Comparison of ENCODE assay signal across 26 cellular contexts in the genomic region with DNA sequence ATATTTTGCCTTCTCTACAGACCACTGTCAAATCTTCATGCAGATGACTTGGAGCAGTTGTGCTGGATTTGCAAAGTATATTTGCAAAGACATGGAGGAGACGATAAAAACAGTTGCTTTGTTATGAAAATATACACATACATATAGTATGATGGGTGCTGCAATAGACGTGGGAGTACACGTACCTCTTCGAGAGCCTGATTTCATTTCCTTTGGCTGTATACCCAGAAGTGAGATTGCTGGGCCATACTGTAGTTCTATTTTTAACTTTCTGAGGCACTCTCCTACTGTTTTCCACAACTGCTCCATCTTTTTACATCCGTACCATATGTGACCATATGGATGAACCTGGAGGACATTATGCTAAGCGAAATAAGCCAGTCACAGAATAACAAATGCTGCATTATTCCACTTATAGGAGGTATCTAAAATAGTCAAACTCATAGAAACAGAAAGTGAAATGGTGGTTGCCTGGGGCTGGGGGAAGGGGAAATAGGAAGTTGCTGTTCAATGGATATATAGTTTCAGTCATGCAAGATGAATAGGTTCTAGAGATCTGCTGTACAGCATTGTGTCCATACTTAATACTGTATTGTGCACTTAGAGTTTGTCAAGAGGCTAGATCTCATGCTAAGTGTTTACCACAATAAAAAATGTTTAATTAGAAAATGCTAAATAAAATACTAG.
A peak's percentile ranks its signal among the peaks of the same experiment; 100 is the strongest.
DNase-seq lines count a peak whose midpoint lies in the region; ATAC-seq and TF ChIP-seq lines count a peak whose summit lies in the region.
"Had no signal": no experiment of that assay in that cellular context is flagged by ENCODE, and none has a peak within 500 bp of the region (broad histone marks: within the 10 kb centered on the region; RNA-seq: fewer than 3 reads in every experiment).

No MANE protein-coding gene starts in this region.

- H3K4me3 ChIP-seq in fibroblast of pulmonary artery (replicated peaks; ENCODE audit: low read depth, low read length), result no peak overlapping the region
- H3K4me3 ChIP-seq: cardiac muscle cell, hepatocyte, spleen, transverse colon had no signal

- TF ChIP-seq CTCF in fibroblast of pulmonary artery (IDR thresholded peaks at IDR 0.05; ENCODE audit: low read length, missing control alignments) (no peak), GM20000 (IDR thresholded peaks at IDR 0.05; ENCODE audit: extremely low read depth, missing control alignments) (no peak)

- peak; percentile 70 for DNase-seq in DMS 273 treated with DMSO at 0.1 percent for 48 hours (lab: John Stamatoyannopoulos, UW)
- DNase-seq in NCI-H524 treated with DMSO at 0.1 percent for 48 hours (lab: John Stamatoyannopoulos, UW), result peak; percentile 49
- DNase-seq in fibroblast of pulmonary artery (ENCODE audit: low read depth), result peak; percentile 85
- DNase-seq in GM20000 (ENCODE audit: low spot score), result no peak
- DNase-seq: activated CD4-positive, alpha-beta T cell treated with anti-CD3 and anti-CD28 coated beads for 36 hours; activated CD8-positive, alpha-beta memory T cell treated with anti-CD3 and anti-CD28 coated beads for 24 hours; activated effector memory CD4-positive, alpha-beta T cell treated with anti-CD3 and anti-CD28 coated beads, Interleukin-2, amount 50 U/mL, for 16 hours; activated naive CD8-positive, alpha-beta T cell treated with anti-CD3 and anti-CD28 coated beads for 36 hours; activated T-cell treated with anti-CD3 and anti-CD28 coated beads, Interleukin-2, amount 50 U/mL, for 1 hour; aorta; cortex of kidney; DMS79 treated with DMSO at 0.1 percent for 48 hours; effector memory CD8-positive, alpha-beta T cell; NCI-H1417 treated with DMSO at 0.1 percent for 48 hours; PC-3; right cardiac atrium; SHP77; spleen; stimulated activated CD4-positive, alpha-beta T cell treated with anti-CD3 and anti-CD28 coated beads, Interleukin-2, amount 100 ng/mL, for 48 hours; transverse colon had no signal

- ATAC-seq in HG03175 (IDR thresholded peaks at IDR 0.05; ENCODE audit: unreplicated experiment), result peak; percentile 51
- no peak for ATAC-seq in HG03025 (IDR thresholded peaks at IDR 0.05; ENCODE audit: low FRiP score, unreplicated experiment)
- ATAC-seq in GM21367 (IDR thresholded peaks at IDR 0.05; ENCODE audit: unreplicated experiment), result no peak
- no peak for ATAC-seq in GM21390 (IDR thresholded peaks at IDR 0.05; ENCODE audit: unreplicated experiment)
- ATAC-seq: activated CD4-positive, alpha-beta T cell treated with anti-CD3 and anti-CD28 coated beads for 36 hours; effector memory CD8-positive, alpha-beta T cell; PC-3; right cardiac atrium had no signal
